ENCODE assay signal across 8 cellular contexts in genomic region chr9:124414612-124415011, GRCh38. TPM values are rescaled to one million over a fixed set of nuclear protein-coding genes. Genes with fewer than 3 reads are reported as not detected.
A peak's percentile ranks its signal among the peaks of the same experiment; 100 is the strongest.
DNase-seq lines count a peak whose midpoint lies in the region; ATAC-seq and TF ChIP-seq lines count a peak whose summit lies in the region.

No MANE protein-coding gene starts in this region.

- no peaks in the 10 kb centered on the region for H3K9me3 ChIP-seq in SJCRH30 (replicated peaks)
- no peaks in the 10 kb centered on the region for H3K9me3 ChIP-seq in gastrocnemius medialis

- H3K4me3 ChIP-seq in GM12865 (ENCODE audit: low read depth, low read length) (peak overlapping the region; percentile 96), SJCRH30 (peak overlapping the region; percentile 87), fibroblast of the aortic adventitia (ENCODE audit: low read depth, low read length) (peak overlapping the region; percentile 98), gastrocnemius medialis (peak overlapping the region; percentile 85 to 94 (median 88))

- ATAC-seq in gastrocnemius medialis (peak; percentile 3 to 4), GM18909 (IDR thresholded peaks at IDR 0.05; ENCODE audit: poor library complexity, unreplicated experiment) (no peak), HG02973 (IDR thresholded peaks at IDR 0.05; ENCODE audit: unreplicated experiment) (no peak), HG03469 (IDR thresholded peaks at IDR 0.05; ENCODE audit: unreplicated experiment) (no peak)

- no peak for TF ChIP-seq POLR2A in gastrocnemius medialis (IDR thresholded peaks at IDR 0.05)

- H3K36me3 ChIP-seq in SJCRH30: peaks cover 46% of the 10 kb centered on the region
- peaks cover 4 to 51% of the 10 kb centered on the region in 2 donors for H3K36me3 ChIP-seq in gastrocnemius medialis

- DNase-seq in GM12865 (ENCODE audit: low read depth) (no peak), SJCRH30 (no peak), fibroblast of the aortic adventitia (ENCODE audit: low read depth) (no peak), gastrocnemius medialis (no peak), MV-4-11 (lab: John Stamatoyannopoulos, UW) (no peak)

- H3K27me3 ChIP-seq in SJCRH30 (no peaks in the 10 kb centered on the region), gastrocnemius medialis (no peaks in the 10 kb centered on the region)

- intact Hi-C loops in gastrocnemius medialis (cut with DNase I; ENCODE audit: low total_unique reads): loop anchor here (2.0 to 10.0 kb wide), 2 partner anchors 16 to 480 kb away; partner anchors contain the start of gene DENND1A

- no peak for TF ChIP-seq CTCF in GM12865 (IDR thresholded peaks at IDR 0.05; ENCODE audit: insufficient read depth, low read depth, low read length, missing control alignments)
- TF ChIP-seq CTCF in fibroblast of the aortic adventitia (IDR thresholded peaks at IDR 0.05; ENCODE audit: insufficient read depth, low read length): no peak
- TF ChIP-seq CTCF in gastrocnemius medialis (IDR thresholded peaks at IDR 0.05 in 4 of 5, conservative IDR thresholded peaks at IDR 0.05 in 1 of 5): no peak

- peaks cover 4% of the 10 kb centered on the region; the same call in 1 of the 2 replicates for H3K4me1 ChIP-seq in SJCRH30
- peaks cover 16 to 18% of the 10 kb centered on the region in 2 donors for H3K4me1 ChIP-seq in gastrocnemius medialis

- peak overlapping the region; percentile 77 for H3K27ac ChIP-seq in SJCRH30
- H3K27ac ChIP-seq in gastrocnemius medialis: peak overlapping the region; percentile 86 to 90 (median 88)

- in situ Hi-C loops in gastrocnemius medialis (cut with MboI; ENCODE audit: low sequenced_read_pairs in 4 of 4): no loop called here

RNA-seq across cellular contexts. Expression of gene PSMB7, which starts 0.6 kb away (rescaled TPM):
- total RNA-seq in SJCRH30 (2014; rRNA removed; shearing (Covaris generic)): 393 and 403 TPM in 2 replicates
- total RNA-seq in fibroblast of the aortic adventitia (ENCODE audit: low replicate concordance) (59.2 and 209 TPM in 2 replicates), gastrocnemius medialis (100 to 1,000 TPM; 265 to 438 (median 354) TPM)

RNA-seq across cellular contexts. Expression of gene ADGRD2, which starts 35.6 kb away (rescaled TPM):
- not detected in 2 replicates for total RNA-seq in SJCRH30 (2014; rRNA removed; shearing (Covaris generic))
- total RNA-seq in fibroblast of the aortic adventitia (ENCODE audit: low replicate concordance) (not detected in 2 replicates), gastrocnemius medialis (not detected)

Comparison
In these comparisons a context has a peak if more than half of its experiments do, and no peak if none do; other contexts are left out.
1. ATAC-seq: peak in gastrocnemius medialis (2 of 2); none in GM18909 (single experiment), HG02973 (single experiment) and HG03469 (single experiment).
2. Peak in every context shown above with its lines, with median percentiles within 50 percentile points of each other: H3K4me3 ChIP-seq.